ENCODE assay signal across 1 cellular context in the genomic region with DNA sequence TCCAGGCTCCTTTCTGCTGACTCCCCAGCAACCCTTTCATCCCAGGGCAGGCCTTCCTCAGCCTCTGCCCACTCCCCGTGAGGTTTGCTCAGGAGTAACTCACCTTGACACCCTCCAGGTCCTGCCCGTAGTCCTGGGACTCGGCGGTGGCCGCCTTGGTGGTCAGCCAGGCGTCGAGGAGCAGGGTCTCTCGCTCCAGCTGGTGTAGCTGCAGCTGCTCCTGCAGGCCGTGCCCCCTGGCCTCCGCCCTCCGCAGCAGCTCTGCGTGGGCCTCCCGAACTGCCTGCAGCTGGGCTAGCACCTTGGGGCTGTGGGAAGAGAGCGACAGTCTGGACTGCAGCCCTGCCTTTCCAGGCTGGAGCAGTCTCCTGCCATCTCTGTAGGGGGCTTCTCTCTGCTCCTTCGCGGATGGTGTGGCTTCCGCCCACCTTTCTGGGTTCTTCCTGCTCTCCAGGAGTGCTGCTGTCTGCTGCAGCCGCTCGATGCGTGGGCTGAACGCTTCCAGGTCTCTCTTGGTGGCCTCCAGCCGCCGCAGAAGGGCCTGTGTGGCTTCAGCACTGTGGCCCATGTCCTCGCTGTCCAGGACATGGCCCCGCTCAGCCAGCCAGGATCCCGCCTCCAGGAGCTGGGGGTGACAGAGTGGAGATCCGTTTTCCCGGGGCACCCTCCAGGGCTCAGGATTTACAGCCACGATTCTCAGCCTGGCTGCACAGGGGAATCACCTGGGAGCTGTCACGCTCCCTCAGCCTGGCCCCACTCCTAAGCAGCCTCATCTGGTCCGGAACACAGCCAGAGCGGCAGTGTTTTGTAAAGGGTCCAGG.
TF ChIP-seq lines count a peak whose summit lies in the region.

No MANE protein-coding gene starts in this region.

TF ChIP-seq in H1, 55 proteins besides CTCF, POLR2A, EP300 and RAD21:
- TF ChIP-seq BACH1 (IDR thresholded peaks at IDR 0.05; ENCODE audit: low read length) (no peak), SP1 (IDR thresholded peaks at IDR 0.05; ENCODE audit: low read depth, low read length) (no peak), GABPA (IDR thresholded peaks at IDR 0.05; ENCODE audit: borderline replicate concordance, insufficient read depth, low read length) (0 out of 2 replicates have a peak, but pooled peaks have one; percentile 15)
